ENCODE assay signal across 8 cellular contexts in the genomic region with DNA sequence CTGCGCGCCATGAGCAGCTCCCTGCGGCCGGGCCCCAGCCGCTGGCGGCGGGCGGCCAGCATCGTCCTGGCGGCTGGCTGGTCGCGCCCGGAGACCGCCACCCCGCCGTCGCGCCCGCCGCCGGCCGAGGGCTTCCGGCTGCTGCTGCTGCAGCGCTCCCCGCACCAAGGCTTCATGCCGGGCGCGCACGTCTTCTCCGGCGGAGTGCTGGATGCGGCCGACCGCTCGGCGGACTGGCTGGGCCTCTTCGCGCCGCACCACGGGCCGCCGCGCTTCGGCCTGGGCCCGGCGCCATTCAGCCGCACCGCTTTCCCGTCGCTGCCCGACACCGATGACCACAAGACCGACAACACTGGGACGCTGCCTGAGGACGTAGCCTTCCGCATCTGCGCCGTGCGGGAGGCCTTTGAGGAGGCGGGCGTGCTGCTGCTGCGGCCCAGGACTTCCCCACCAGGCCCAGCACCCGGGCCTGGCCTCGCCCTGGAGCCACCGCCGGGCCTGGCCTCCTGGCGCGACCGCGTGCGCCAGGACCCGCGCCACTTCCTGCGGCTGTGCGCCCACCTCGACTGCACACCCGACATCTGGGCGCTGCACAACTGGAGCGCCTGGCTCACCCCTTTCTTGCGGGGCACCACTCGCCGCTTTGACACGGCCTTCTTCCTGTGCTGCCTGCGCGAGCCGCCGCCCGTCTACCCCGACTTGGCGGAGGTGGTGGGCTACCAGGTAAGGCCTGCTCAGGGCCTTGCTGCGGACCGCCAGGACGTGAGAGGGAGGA. TPM values are rescaled to one million over a fixed set of nuclear protein-coding genes. Genes with fewer than 3 reads are reported as not detected.
DNase-seq lines count a peak whose midpoint lies in the region; ATAC-seq, FAIRE-seq and TF ChIP-seq lines count a peak whose summit lies in the region.

No MANE protein-coding gene starts in this region.

- TF ChIP-seq POLR2A in A549 (IDR thresholded peaks at IDR 0.05; ENCODE audit: low read length) = no peak; the same call in 1 of the 2 replicates
- peak; percentile 43 for TF ChIP-seq POLR2A in GM15510 (IDR thresholded peaks at IDR 0.05; ENCODE audit: borderline replicate concordance, extremely low read depth, insufficient read length)

- FAIRE-seq in A549 (lab: Jason Lieb, UNC) = no peak

- H3K27ac ChIP-seq in A549 = peak overlapping the region; percentile 77 to 94

- POLR2A ChIA-PET in A549 (lab: Yijun Ruan, JAX) = interaction anchor here (0.6 to 1.8 kb wide), 11 partner anchors 9 to 485 kb away, joined by 3 to 24 read pairs (median 6); a partner anchor contains a TSS

- ATAC-seq in A549 (peak; percentile 71 to 78), HG02798 (IDR thresholded peaks at IDR 0.05; ENCODE audit: poor library complexity, unreplicated experiment) (peak; percentile 60), esophagus mucosa (peak; percentile 74)

- TF ChIP-seq RAD21 in A549 (conservative IDR thresholded peaks at IDR 0.05 in 1 of 2, IDR thresholded peaks at IDR 0.05 in 1 of 2) = no peak

- no peak for TF ChIP-seq CTCF in A549 (IDR thresholded peaks at IDR 0.05)

- DNase-seq in A549 (ENCODE audit: low read depth in 1 of 2, low spot score in 1 of 2) = peak in 1 of 2 experiments; percentile 85
- peak; percentile 51 for DNase-seq in NCI-H2171 treated with DMSO at 0.1 percent for 48 hours (lab: John Stamatoyannopoulos, UW)
- DNase-seq in activated T-cell treated with anti-CD3 and anti-CD28 coated beads for 48 hours (ENCODE audit: low read depth) = peak; percentile 45
- peak; percentile 38 for DNase-seq in stromal cell of bone marrow (ENCODE audit: low read depth)

- CTCF ChIA-PET in A549 (lab: Yijun Ruan, JAX) = interaction anchor here (0.6 to 1.6 kb wide), 13 partner anchors 8 to 763 kb away, joined by 3 to 9 read pairs (median 3); a partner anchor contains a TSS

- no peak; a peak in 1 of 5 replicates for TF ChIP-seq EP300 in A549 (IDR thresholded peaks at IDR 0.05)

- 1% methylated on average over 84 of the region's 93 CpGs for WGBS in A549 (ENCODE audit: missing lambda C conversion rate)

- no peaks in the 10 kb centered on the region for H3K27me3 ChIP-seq in mononuclear cell (ENCODE audit: insufficient read depth, low read length)

- peaks cover 34% of the 10 kb centered on the region for H3K4me1 ChIP-seq in A549
- H3K4me1 ChIP-seq in mononuclear cell (ENCODE audit: insufficient read depth, low read length) = peaks cover 70% of the 10 kb centered on the region

- H3K9me3 ChIP-seq in A549 (peaks cover 5% of the 10 kb centered on the region; the same call in 1 of the 3 replicates), mononuclear cell (ENCODE audit: low read depth, low read length) (no peaks in the 10 kb centered on the region)

- H3K4me3 ChIP-seq in A549 = peak overlapping the region; percentile 59
- peak overlapping the region; percentile 58 for H3K4me3 ChIP-seq in mononuclear cell (ENCODE audit: low read length)

- peak overlapping the region; percentile 78 for H3K4me2 ChIP-seq in A549

TF ChIP-seq in A549, 52 proteins besides CTCF, POLR2A, EP300 and RAD21 (continues in another document):
- no peak for TF ChIP-seq NFE2L2 (conservative IDR thresholded peaks at IDR 0.05; ENCODE audit: low read length)
- no peak for TF ChIP-seq FOSB (CRISPR knock-in tag; IDR thresholded peaks at IDR 0.05)
- TF ChIP-seq HDAC2 (IDR thresholded peaks at IDR 0.05) = peak; percentile 61; the same call in 1 of the 2 replicates
- peak; percentile 26; the same call in 1 of the 2 replicates for TF ChIP-seq HOXB5 (CRISPR knock-in tag; IDR thresholded peaks at IDR 0.05)
- TF ChIP-seq JUNB (IDR thresholded peaks at IDR 0.05) = no peak
- peak; percentile 41; the same call in 1 of the 2 replicates for TF ChIP-seq TP53 (CRISPR knock-in tag; IDR thresholded peaks at IDR 0.05)
- 0 out of 2 replicates have a peak, but pooled peaks have one; percentile 16 for TF ChIP-seq KDM5A (IDR thresholded peaks at IDR 0.05)
- TF ChIP-seq ZSCAN20 (CRISPR knock-in tag; IDR thresholded peaks at IDR 0.05) = no peak
- TF ChIP-seq JUN (IDR thresholded peaks at IDR 0.05) = peak; percentile 72 to 84; a peak in 4 of 5 replicates
- TF ChIP-seq, protein P1, sequence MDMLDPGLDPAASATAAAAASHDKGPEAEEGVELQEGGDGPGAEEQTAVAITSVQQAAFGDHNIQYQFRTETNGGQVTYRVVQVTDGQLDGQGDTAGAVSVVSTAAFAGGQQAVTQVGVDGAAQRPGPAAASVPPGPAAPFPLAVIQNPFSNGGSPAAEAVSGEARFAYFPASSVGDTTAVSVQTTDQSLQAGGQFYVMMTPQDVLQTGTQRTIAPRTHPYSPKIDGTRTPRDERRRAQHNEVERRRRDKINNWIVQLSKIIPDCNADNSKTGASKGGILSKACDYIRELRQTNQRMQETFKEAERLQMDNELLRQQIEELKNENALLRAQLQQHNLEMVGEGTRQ (IDR thresholded peaks at IDR 0.05) = no peak
- TF ChIP-seq, protein P2, sequence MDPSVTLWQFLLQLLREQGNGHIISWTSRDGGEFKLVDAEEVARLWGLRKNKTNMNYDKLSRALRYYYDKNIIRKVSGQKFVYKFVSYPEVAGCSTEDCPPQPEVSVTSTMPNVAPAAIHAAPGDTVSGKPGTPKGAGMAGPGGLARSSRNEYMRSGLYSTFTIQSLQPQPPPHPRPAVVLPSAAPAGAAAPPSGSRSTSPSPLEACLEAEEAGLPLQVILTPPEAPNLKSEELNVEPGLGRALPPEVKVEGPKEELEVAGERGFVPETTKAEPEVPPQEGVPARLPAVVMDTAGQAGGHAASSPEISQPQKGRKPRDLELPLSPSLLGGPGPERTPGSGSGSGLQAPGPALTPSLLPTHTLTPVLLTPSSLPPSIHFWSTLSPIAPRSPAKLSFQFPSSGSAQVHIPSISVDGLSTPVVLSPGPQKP (IDR thresholded peaks at IDR 0.05; ENCODE audit: low read depth, low read length) = no peak
- TF ChIP-seq CBX2 (IDR thresholded peaks at IDR 0.05; ENCODE audit: borderline replicate concordance, low read depth) = no peak
- TF ChIP-seq RARB (CRISPR knock-in tag; IDR thresholded peaks at IDR 0.05) = no peak
- peak; percentile 91; the same call in 1 of the 2 replicates for TF ChIP-seq MYC (IDR thresholded peaks at IDR 0.05; ENCODE audit: borderline replicate concordance, low read length)
- no peak for TF ChIP-seq RCOR1 (IDR thresholded peaks at IDR 0.05; ENCODE audit: low read depth, low read length)
- no peak for TF ChIP-seq POLR2AphosphoS2 (conservative IDR thresholded peaks at IDR 0.05; ENCODE audit: low read length)
- TF ChIP-seq MAFK (IDR thresholded peaks at IDR 0.05; ENCODE audit: partially characterized antibody) = no peak
- no peak for TF ChIP-seq ZFP36 (IDR thresholded peaks at IDR 0.05; ENCODE audit: borderline replicate concordance, partially characterized antibody)
- no peak for TF ChIP-seq NR3C1 (IDR thresholded peaks at IDR 0.05)
- no peak for TF ChIP-seq KDM1A (IDR thresholded peaks at IDR 0.05; ENCODE audit: low read depth)
- no peak for TF ChIP-seq ZNF302 (CRISPR knock-in tag; IDR thresholded peaks at IDR 0.05)
- TF ChIP-seq RFX5 (IDR thresholded peaks at IDR 0.05) = no peak
- no peak for TF ChIP-seq ESRRA (IDR thresholded peaks at IDR 0.05; ENCODE audit: borderline replicate concordance, low read length)
- TF ChIP-seq, protein P3, sequence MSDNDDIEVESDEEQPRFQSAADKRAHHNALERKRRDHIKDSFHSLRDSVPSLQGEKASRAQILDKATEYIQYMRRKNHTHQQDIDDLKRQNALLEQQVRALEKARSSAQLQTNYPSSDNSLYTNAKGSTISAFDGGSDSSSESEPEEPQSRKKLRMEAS (IDR thresholded peaks at IDR 0.05) = peak; percentile 97
- no peak for TF ChIP-seq BHLHE40 (IDR thresholded peaks at IDR 0.05; ENCODE audit: low read depth, low read length)

RNA-seq across cellular contexts. Expression of a gene that starts 0.5 kb away (rescaled TPM):
- polyA plus RNA-seq in A549 (2011; rRNA removed) (28.3 and 32.6 TPM in 2 replicates), A549 (2017; fragmentation: RNase III; extraction: RNeasy Plus Mini Kit Qiagen cat#74134 plus additional on column Dnase treatment) (30.1 to 31.1 TPM (median 30.5 TPM) in 3 replicates)
- polyA plus RNA-seq in A549 (2012; cell fraction: cytosol; rRNA removed) = 17.3 and 28.0 TPM in 2 replicates
- 17.5 and 20.1 TPM in 2 replicates for polyA plus RNA-seq in A549 (2012; cell fraction: nucleus; rRNA removed)
- 14.6 and 19.4 TPM in 2 replicates for polyA minus RNA-seq in A549 (2011; rRNA and poly(A)+ RNA removed)
- total RNA-seq in esophagus mucosa (13.4 TPM), mononuclear cell (5.7 TPM)

RNA-seq across cellular contexts. Expression of a gene that starts 16.5 kb away (rescaled TPM):
- polyA plus RNA-seq in A549 (2011; rRNA removed) = 0.17 and 0.20 TPM in 2 replicates
- polyA plus RNA-seq in A549 (2012; cell fraction: cytosol; rRNA removed) = 0.20 and 0.32 TPM in 2 replicates
- polyA plus RNA-seq in A549 (2012; cell fraction: nucleus; rRNA removed) = 0.20 and 0.29 TPM in 2 replicates
- 0.30 to 0.46 TPM (median 0.41 TPM) in 3 replicates for polyA plus RNA-seq in A549 (2017; fragmentation: RNase III; extraction: RNeasy Plus Mini Kit Qiagen cat#74134 plus additional on column Dnase treatment)
- polyA minus RNA-seq in A549 (2011; rRNA and poly(A)+ RNA removed) = 0.24 and 0.41 TPM in 2 replicates
- total RNA-seq in esophagus mucosa = 0.16 TPM
- total RNA-seq in mononuclear cell = 0.10 TPM

RNA-seq across cellular contexts. Expression of a gene that starts 17.2 kb away (rescaled TPM):
- 60.8 and 62.1 TPM in 2 replicates for polyA plus RNA-seq in A549 (2011; rRNA removed)
- polyA plus RNA-seq in A549 (2012; cell fraction: cytosol; rRNA removed) = 28.2 and 30.5 TPM in 2 replicates
- polyA plus RNA-seq in A549 (2012; cell fraction: nucleus; rRNA removed) = 38.1 and 46.2 TPM in 2 replicates
- 23.1 to 23.7 TPM (median 23.1 TPM) in 3 replicates for polyA plus RNA-seq in A549 (2017; fragmentation: RNase III; extraction: RNeasy Plus Mini Kit Qiagen cat#74134 plus additional on column Dnase treatment)
- polyA minus RNA-seq in A549 (2011; rRNA and poly(A)+ RNA removed) = 58.2 and 61.0 TPM in 2 replicates
- total RNA-seq in esophagus mucosa = 22.3 TPM
- total RNA-seq in mononuclear cell = 22.5 TPM

RNA-seq across cellular contexts. Expression of a gene that starts 27.4 kb away (rescaled TPM):
- polyA plus RNA-seq in A549 (2011; rRNA removed) (0.19 and 0.20 TPM in 2 replicates), A549 (2017; fragmentation: RNase III; extraction: RNeasy Plus Mini Kit Qiagen cat#74134 plus additional on column Dnase treatment) (0.21 to 0.53 TPM (median 0.34 TPM) in 3 replicates)
- 0.05 and 0.13 TPM in 2 replicates for polyA plus RNA-seq in A549 (2012; cell fraction: cytosol; rRNA removed)
- polyA plus RNA-seq in A549 (2012; cell fraction: nucleus; rRNA removed) = 0.11 and 0.24 TPM in 2 replicates
- polyA minus RNA-seq in A549 (2011; rRNA and poly(A)+ RNA removed) = 0.10 and 0.12 TPM in 2 replicates
- total RNA-seq in esophagus mucosa (0.08 TPM), mononuclear cell (0.42 TPM)
